23 cellular contexts compared by ENCODE assay signal in the genomic region with DNA sequence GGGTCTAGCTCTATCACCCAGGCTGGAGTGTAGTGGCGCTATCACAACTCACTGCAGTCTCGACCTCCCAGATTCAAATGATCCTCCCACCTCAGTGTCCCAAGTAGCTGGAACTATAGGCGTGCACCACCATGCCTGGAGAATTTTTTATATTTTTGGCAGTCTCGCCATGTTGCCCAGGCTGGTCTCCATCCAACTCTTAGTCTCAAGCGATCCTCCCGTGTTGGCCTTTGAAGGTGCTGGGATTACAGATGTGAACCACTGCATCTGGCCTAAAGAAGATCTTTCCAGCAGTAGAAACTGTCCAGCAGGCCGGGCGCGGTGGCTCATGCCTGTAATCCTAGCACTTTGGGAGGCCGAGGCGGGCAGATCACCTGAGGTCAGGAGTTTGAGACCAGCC. TPM values are rescaled to one million over a fixed set of nuclear protein-coding genes. Genes with fewer than 3 reads are reported as not detected.
DNase-seq lines count a peak whose midpoint lies in the region; ATAC-seq and TF ChIP-seq lines count a peak whose summit lies in the region.
"Had no signal": no experiment of that assay in that cellular context is flagged by ENCODE, and none has a peak within 500 bp of the region (broad histone marks: within the 10 kb centered on the region; RNA-seq: fewer than 3 reads in every experiment).

No MANE protein-coding gene starts in this region.

- no peaks in the 10 kb centered on the region for H3K36me3 Mint-ChIP-seq in activated T-helper 17 cell treated with anti-CD3 and anti-CD28 coated beads, Interleukin-2, amount 50 U/mL, for 72 hours (ENCODE audit: low read depth)
- H3K36me3 Mint-ChIP-seq: CD14-positive monocyte; CD4-positive, alpha-beta memory T cell; CD4-positive, CD25-positive, alpha-beta regulatory T cell had no signal

- H3K27me3 ChIP-seq in spleen (replicated peaks in 1 of 7) (peaks cover 0 to 6% (median 0%) of the 10 kb centered on the region in 7 donors), mesenchymal stem cell (ENCODE audit: control insufficient read depth in 1 of 2, insufficient read depth in 1 of 2, low read length in 2 of 2) (peaks cover 6 to 55% of the 10 kb centered on the region in 2 experiments)
- H3K27me3 ChIP-seq: BE2C, BLaER1 had no signal

- intact Hi-C loops in spleen (cut with DNase I; ENCODE audit: low total_unique reads) = no loop called here

- H3K23ac ChIP-seq in mesenchymal stem cell (ENCODE audit: low read length in 2 of 2) = no peak overlapping the region

- H3K4me3 ChIP-seq in spleen = no peak overlapping the region
- no peak overlapping the region for H3K4me3 ChIP-seq in mesenchymal stem cell (ENCODE audit: insufficient read depth in 1 of 2, low read depth in 1 of 2, low read length in 2 of 2)
- H3K4me3 ChIP-seq: BLaER1, GM12878 had no signal

- DNase-seq in spleen = no peak
- no peak for DNase-seq in mesenchymal stem cell
- DNase-seq in glomerular visceral epithelial cell (ENCODE audit: extremely low spot score) = no peak
- DNase-seq: 8988T; ACHN; BE2C; C1 segment of cervical spinal cord; CD4-positive, alpha-beta memory T cell; CD4-positive, CD25-positive, alpha-beta regulatory T cell; CD8-positive, alpha-beta memory T cell; COR-L47; DMS 273 treated with DMSO at 0.1 percent for 48 hours; DMS153; DMS53; DMS79; EL; GDM1 had no signal

- H4K91ac ChIP-seq in mesenchymal stem cell (ENCODE audit: low read length) = no peak overlapping the region

- peaks cover 5% of the 10 kb centered on the region for H3K27me3 Mint-ChIP-seq in activated T-helper 17 cell treated with anti-CD3 and anti-CD28 coated beads, Interleukin-2, amount 50 U/mL, for 72 hours

- H3K4me3 Mint-ChIP-seq in activated T-helper 17 cell treated with anti-CD3 and anti-CD28 coated beads, Interleukin-2, amount 50 U/mL, for 72 hours = no peak overlapping the region
- H3K4me3 Mint-ChIP-seq: CD14-positive monocyte; CD4-positive, alpha-beta memory T cell; CD4-positive, CD25-positive, alpha-beta regulatory T cell; CD8-positive, alpha-beta memory T cell had no signal

- no peak overlapping the region for H3K4ac ChIP-seq in mesenchymal stem cell (ENCODE audit: low read depth in 1 of 2, low read length in 2 of 2)

- WGBS in spleen, 5 donors = 78 to 90% (median 88%) methylated on average over 6 to 11 of the region's 11 CpGs
- 91% methylated on average over 11 of the region's 11 CpGs for WGBS in mesenchymal stem cell

- H3K79me1 ChIP-seq in mesenchymal stem cell (replicated peaks; ENCODE audit: low read length, poor library complexity, severe bottlenecking) = no peaks in the 10 kb centered on the region

- TF ChIP-seq POLR2A in spleen (IDR thresholded peaks at IDR 0.05) = no peak

- no peak for ATAC-seq in activated T-helper 17 cell treated with anti-CD3 and anti-CD28 coated beads, Interleukin-2, amount 50 U/mL, for 72 hours (replicated peaks)
- ATAC-seq in SK-N-SH treated with all-trans-retinoic acid at 6 μM for 48 hours = no peak

- no peak overlapping the region for H2AK5ac ChIP-seq in mesenchymal stem cell (ENCODE audit: low read length, severe bottlenecking)

- H4K8ac ChIP-seq in mesenchymal stem cell (ENCODE audit: low read length) = no peak overlapping the region

- H2BK15ac ChIP-seq in mesenchymal stem cell (ENCODE audit: low read depth, poor library complexity, severe bottlenecking) = no peak overlapping the region

- TF ChIP-seq CTCF in spleen (IDR thresholded peaks at IDR 0.05 in 8 of 11, conservative IDR thresholded peaks at IDR 0.05 in 3 of 11) = no peak

- no peak overlapping the region for H2BK5ac ChIP-seq in mesenchymal stem cell (ENCODE audit: low read depth, low read length, poor library complexity, severe bottlenecking)

- H2BK12ac ChIP-seq in mesenchymal stem cell (ENCODE audit: low read length in 2 of 2) = no peak overlapping the region

- H3K27ac Mint-ChIP-seq in activated T-helper 17 cell treated with anti-CD3 and anti-CD28 coated beads, Interleukin-2, amount 50 U/mL, for 72 hours = peak overlapping the region; percentile 20
- H3K27ac Mint-ChIP-seq: CD14-positive monocyte; CD4-positive, CD25-positive, alpha-beta regulatory T cell; CD8-positive, alpha-beta memory T cell had no signal

- H3K36me3 ChIP-seq in KOPT-K1 (ENCODE audit: insufficient read depth, low read length) = no peaks in the 10 kb centered on the region
- peaks cover 0 to under 1% (median 0%) of the 10 kb centered on the region in 6 donors for H3K36me3 ChIP-seq in spleen
- no peaks in the 10 kb centered on the region for H3K36me3 ChIP-seq in mesenchymal stem cell (ENCODE audit: control insufficient read depth in 1 of 2, insufficient read depth in 2 of 2, low read depth in 1 of 2, low read length in 2 of 2)
- H3K36me3 ChIP-seq: BE2C, BLaER1 had no signal

- H3K18ac ChIP-seq in mesenchymal stem cell (ENCODE audit: low read depth in 1 of 2, low read length in 2 of 2) = no peak overlapping the region

- H2AFZ ChIP-seq in mesenchymal stem cell (ENCODE audit: low read depth, low read length) = no peak overlapping the region

- H3K4me2 ChIP-seq in mesenchymal stem cell (ENCODE audit: low read length, poor library complexity, severe bottlenecking) = no peak overlapping the region
- H3K4me2 ChIP-seq: BLaER1 had no signal

- no peak overlapping the region for H3K9ac ChIP-seq in mesenchymal stem cell (ENCODE audit: low read length)
- H3K9ac ChIP-seq: BLaER1 had no signal

- H3K27ac ChIP-seq in KOPT-K1 (ENCODE audit: low read depth, low read length, poor library complexity, severe bottlenecking) = peak overlapping the region; percentile 88
- peak overlapping the region in 6 of 8 donors; percentile 35 to 75 (median 69) for H3K27ac ChIP-seq in spleen
- no peak overlapping the region for H3K27ac ChIP-seq in mesenchymal stem cell (ENCODE audit: low read length, poor library complexity, severe bottlenecking)
- H3K27ac ChIP-seq: BLaER1 had no signal

- no peak overlapping the region for H2BK120ac ChIP-seq in mesenchymal stem cell (ENCODE audit: low read depth, low read length)

- peaks cover 14% of the 10 kb centered on the region for H3K4me1 Mint-ChIP-seq in activated T-helper 17 cell treated with anti-CD3 and anti-CD28 coated beads, Interleukin-2, amount 50 U/mL, for 72 hours
- H3K4me1 Mint-ChIP-seq: CD14-positive monocyte; CD4-positive, CD25-positive, alpha-beta regulatory T cell had no signal

- H3K4me1 ChIP-seq in spleen = peaks cover 4 to 36% (median 17%) of the 10 kb centered on the region in 6 donors
- H3K4me1 ChIP-seq in mesenchymal stem cell (ENCODE audit: control insufficient read depth, insufficient read depth, low read depth, low read length) = no peaks in the 10 kb centered on the region
- H3K4me1 ChIP-seq: BE2C had no signal

- no peak overlapping the region for H3K14ac ChIP-seq in mesenchymal stem cell (ENCODE audit: low read length in 2 of 2)

- no peaks in the 10 kb centered on the region for H3K9me3 ChIP-seq in KOPT-K1 (ENCODE audit: insufficient read depth, low read length, poor library complexity, severe bottlenecking)
- no peaks in the 10 kb centered on the region for H3K9me3 ChIP-seq in spleen
- no peaks in the 10 kb centered on the region for H3K9me3 ChIP-seq in mesenchymal stem cell (ENCODE audit: control insufficient read depth, low read length)
- H3K9me3 ChIP-seq: BE2C, BLaER1 had no signal

- H3K9me3 Mint-ChIP-seq in activated T-helper 17 cell treated with anti-CD3 and anti-CD28 coated beads, Interleukin-2, amount 50 U/mL, for 72 hours = no peaks in the 10 kb centered on the region
- H3K9me3 Mint-ChIP-seq: CD14-positive monocyte; CD8-positive, alpha-beta memory T cell had no signal

TF ChIP-seq in SK-N-SH treated with all-trans-retinoic acid at 6 μM for 48 hours, 23 proteins besides CTCF, POLR2A, EP300 and RAD21 (continues in another document):
- no peak for TF ChIP-seq ZFP3 (CRISPR knock-in tag; IDR thresholded peaks at IDR 0.05)
- no peak for TF ChIP-seq ESRRG (CRISPR knock-in tag; IDR thresholded peaks at IDR 0.05)
- TF ChIP-seq ZFP30 (CRISPR knock-in tag; IDR thresholded peaks at IDR 0.05) = no peak
- TF ChIP-seq ARNTL (CRISPR knock-in tag; IDR thresholded peaks at IDR 0.05; ENCODE audit: borderline replicate concordance, low read depth) = no peak
- no peak for TF ChIP-seq TOX (CRISPR knock-in tag; IDR thresholded peaks at IDR 0.05; ENCODE audit: borderline replicate concordance)
- no peak for TF ChIP-seq PATZ1 (CRISPR knock-in tag; IDR thresholded peaks at IDR 0.05; ENCODE audit: borderline replicate concordance)
- no peak for TF ChIP-seq ZNF565 (CRISPR knock-in tag; conservative IDR thresholded peaks at IDR 0.05; ENCODE audit: low read depth)
- no peak for TF ChIP-seq TCF4 (CRISPR knock-in tag; IDR thresholded peaks at IDR 0.05; ENCODE audit: borderline replicate concordance)
- TF ChIP-seq PPARA (CRISPR knock-in tag; IDR thresholded peaks at IDR 0.05; ENCODE audit: borderline replicate concordance) = no peak
- no peak for TF ChIP-seq ISL1 (CRISPR knock-in tag; IDR thresholded peaks at IDR 0.05)
- TF ChIP-seq GLIS3 (CRISPR knock-in tag; IDR thresholded peaks at IDR 0.05) = no peak
- no peak for TF ChIP-seq OSR1 (CRISPR knock-in tag; IDR thresholded peaks at IDR 0.05)
- no peak for TF ChIP-seq SNAI2 (CRISPR knock-in tag; IDR thresholded peaks at IDR 0.05)
- no peak for TF ChIP-seq BACH2 (CRISPR knock-in tag; IDR thresholded peaks at IDR 0.05; ENCODE audit: borderline replicate concordance)
- no peak for TF ChIP-seq ZNF70 (CRISPR knock-in tag; IDR thresholded peaks at IDR 0.05)
- TF ChIP-seq CSDC2 (CRISPR knock-in tag; IDR thresholded peaks at IDR 0.05) = no peak
- TF ChIP-seq ZC3H10 (CRISPR knock-in tag; IDR thresholded peaks at IDR 0.05) = no peak

RNA-seq across cellular contexts. Expression of gene NR2C2, which starts 55.2 kb away (rescaled TPM):
- total RNA-seq in activated T-helper 17 cell treated with anti-CD3 and anti-CD28 coated beads, Interleukin-2, amount 50 U/mL, for 72 hours = 10 to 100 TPM; 45.4 to 50.6 TPM
- total RNA-seq in spleen = 10 to 100 TPM; 55.9 to 75.5 (median 64.1) TPM
- polyA plus RNA-seq in spleen = 10 to 100 TPM in 1 of 3 donors, 1 to 10 TPM in 2; 7.2 to 10.3 (median 7.8) TPM
- polyA plus RNA-seq in mesenchymal stem cell (2013, experiment 1 of 2) = 19.1 TPM
- polyA plus RNA-seq in mesenchymal stem cell (2013, experiment 2 of 2) = 17.4 TPM
